In genomic region chr7:90118546-90119177, GRCh38 we compare ENCODE assay signal across 8 cellular contexts. TPM values are rescaled to one million over a fixed set of nuclear protein-coding genes. Genes with fewer than 3 reads are reported as not detected.
DNase-seq lines count a peak whose midpoint lies in the region; FAIRE-seq and TF ChIP-seq lines count a peak whose summit lies in the region.
"Not testable (repeated sequence)": the region's sequence is repeated elsewhere in the genome, so short reads cannot be mapped to it uniquely, and the experiment has no call there.

No MANE protein-coding gene starts in this region.

- H2AFZ ChIP-seq in keratinocyte (ENCODE audit: control insufficient read depth, low read length), result not testable (repeated sequence)
- H2AFZ ChIP-seq in neural progenitor cell (replicated peaks), result peak overlapping the region; percentile 72

- not testable (repeated sequence) for H3K9me3 ChIP-seq in keratinocyte (ENCODE audit: control insufficient read depth, low read depth, low read length); neural progenitor cell (ENCODE audit: low read depth)

- H3K36me3 Mint-ChIP-seq in activated CD4-positive, alpha-beta T cell treated with anti-CD3 and anti-CD28 coated beads, Interleukin-2, amount 10 ng/mL, durations not matched to agents 24 days and 14 days (ENCODE audit: low read depth); brain; neural progenitor cell: not testable (repeated sequence)

- H3K4me1 ChIP-seq in keratinocyte (ENCODE audit: control insufficient read depth, extremely low read depth, insufficient read depth, low read length); neural progenitor cell: not testable (repeated sequence)

- H3K27ac ChIP-seq in keratinocyte (ENCODE audit: control insufficient read depth, insufficient read depth, low read length); neural progenitor cell: not testable (repeated sequence)

- peaks cover 18% of the 10 kb centered on the region for H3K27me3 ChIP-seq in keratinocyte (ENCODE audit: control insufficient read depth, extremely low read depth, insufficient read depth, low read length)
- peaks cover 30% of the 10 kb centered on the region for H3K27me3 ChIP-seq in neural progenitor cell

- dilution Hi-C loops in keratinocyte (cut with MboI; ENCODE audit: extremely low pct_ligation_motif_present, low sequenced_read_pairs), result not testable (repeated sequence)

- intact Hi-C loops in activated CD4-positive, alpha-beta T cell treated with anti-CD3 and anti-CD28 coated beads, Interleukin-2, amount 10 ng/mL, durations not matched to agents 24 days and 14 days (cut with micrococcal nuclease), result not testable (repeated sequence)

- not testable (repeated sequence) for H3K79me2 ChIP-seq in keratinocyte (ENCODE audit: control insufficient read depth, insufficient read depth, low read length); neural progenitor cell (ENCODE audit: low read depth)

- not testable (repeated sequence) for H3K9me3 Mint-ChIP-seq in activated CD4-positive, alpha-beta T cell treated with anti-CD3 and anti-CD28 coated beads, Interleukin-2, amount 10 ng/mL, durations not matched to agents 24 days and 14 days; brain; neural progenitor cell

- not testable (repeated sequence) for H4K20me1 ChIP-seq in keratinocyte (ENCODE audit: control insufficient read depth, extremely low read depth, insufficient read depth, low read length); neural progenitor cell (ENCODE audit: low read depth)

- not testable (repeated sequence) for H3K9me1 ChIP-seq in keratinocyte (ENCODE audit: control insufficient read depth, extremely low read depth, insufficient read depth, low read length)

- H3K4me3 Mint-ChIP-seq in activated CD4-positive, alpha-beta T cell treated with anti-CD3 and anti-CD28 coated beads, Interleukin-2, amount 10 ng/mL, durations not matched to agents 24 days and 14 days, result peak overlapping the region; percentile 71
- H3K4me3 Mint-ChIP-seq in brain (peak overlapping the region; percentile 84 to 87 (median 86)), neural progenitor cell (peak overlapping the region; percentile 84)

- H3K36me3 ChIP-seq in keratinocyte (ENCODE audit: control insufficient read depth in 2 of 2, extremely low read depth in 1 of 2, insufficient read depth in 2 of 2, low read length in 2 of 2); neural progenitor cell: not testable (repeated sequence)

- peaks cover 29% of the 10 kb centered on the region for H3K27me3 Mint-ChIP-seq in activated CD4-positive, alpha-beta T cell treated with anti-CD3 and anti-CD28 coated beads, Interleukin-2, amount 10 ng/mL, durations not matched to agents 24 days and 14 days
- peaks cover 16% of the 10 kb centered on the region for H3K27me3 Mint-ChIP-seq in brain
- not testable (repeated sequence) for H3K27me3 Mint-ChIP-seq in neural progenitor cell (ENCODE audit: insufficient read depth, low read depth)

- H3K4me1 Mint-ChIP-seq in activated CD4-positive, alpha-beta T cell treated with anti-CD3 and anti-CD28 coated beads, Interleukin-2, amount 10 ng/mL, durations not matched to agents 24 days and 14 days; brain; neural progenitor cell: not testable (repeated sequence)

- not testable (repeated sequence) for H3F3A ChIP-seq in neural progenitor cell (ENCODE audit: low read depth)

- TF ChIP-seq CTCF in AG10803 (conservative IDR thresholded peaks at IDR 0.05; ENCODE audit: low read length); brain (conservative IDR thresholded peaks at IDR 0.05); keratinocyte (optimal IDR thresholded peaks at IDR 0.05 in 1 of 3, IDR thresholded peaks at IDR 0.05 in 1 of 3, conservative IDR thresholded peaks at IDR 0.05 in 1 of 3; ENCODE audit: extremely low read depth in 1 of 3, insufficient read depth in 2 of 3, low read length in 3 of 3); neural progenitor cell (IDR thresholded peaks at IDR 0.05): not testable (repeated sequence)

- H3K4me2 ChIP-seq in keratinocyte (ENCODE audit: control insufficient read depth, extremely low read depth, insufficient read depth, low read depth, low read length) (peak overlapping the region; percentile 32), neural progenitor cell (peak overlapping the region; percentile 79)

- peak; percentile 6 for DNase-seq in AG10803 (ENCODE audit: low read depth)
- peak; percentile 13 for DNase-seq in M059J (ENCODE audit: low read depth)
- not testable (repeated sequence) for DNase-seq in activated CD4-positive, alpha-beta T cell treated with anti-CD3 and anti-CD28 coated beads, Interleukin-2, amount 10 ng/mL, durations not matched to agents 24 days and 14 days; keratinocyte (ENCODE audit: low read depth, low spot score)
- peak; percentile 14 for DNase-seq in fibroblast of peridontal ligament (ENCODE audit: extremely low read depth)
- peak; percentile 38 for DNase-seq in neural progenitor cell (ENCODE audit: low spot score)
- DNase-seq in stimulated activated CD4-positive, alpha-beta T cell treated with anti-CD3 and anti-CD28 coated beads, Interleukin-4, amount 100 ng/mL, for 1 hour, result peak; percentile 15

- H3K9ac ChIP-seq in keratinocyte (ENCODE audit: control insufficient read depth, extremely low read depth, insufficient read depth, low read length); neural progenitor cell: not testable (repeated sequence)

- not testable (repeated sequence) for H3K27ac Mint-ChIP-seq in activated CD4-positive, alpha-beta T cell treated with anti-CD3 and anti-CD28 coated beads, Interleukin-2, amount 10 ng/mL, durations not matched to agents 24 days and 14 days; neural progenitor cell
- H3K27ac Mint-ChIP-seq in brain, result peak overlapping the region in 4 of 5 experiments; percentile 16 to 94 (median 41)

- not testable (repeated sequence) for FAIRE-seq in keratinocyte (lab: Jason Lieb, UNC)

- H3K4me3 ChIP-seq in AG10803 (ENCODE audit: low read length), result peak overlapping the region; percentile 49
- not testable (repeated sequence) for H3K4me3 ChIP-seq in keratinocyte (ENCODE audit: control insufficient read depth in 2 of 3, extremely low read depth in 1 of 3, insufficient read depth in 2 of 3, low read depth in 1 of 3, low read length in 3 of 3)
- peak overlapping the region; percentile 55 for H3K4me3 ChIP-seq in neural progenitor cell

RNA-seq across cellular contexts. Expression of gene STEAP1, which starts 35.6 kb away (rescaled TPM):
- total RNA-seq in M059J (2014; rRNA removed; shearing (Covaris generic)), result 17.3 and 30.8 TPM in 2 replicates
- total RNA-seq in activated CD4-positive, alpha-beta T cell treated with anti-CD3 and anti-CD28 coated beads, Interleukin-2, amount 10 ng/mL, durations not matched to agents 24 days and 14 days, result 1.1 and 1.4 TPM in 2 replicates
- polyA plus RNA-seq in brain (ENCODE audit: insufficient read depth, low read depth, low replicate concordance) (0.32 TPM), keratinocyte (7.7 to 19.0 TPM (median 16.7 TPM) in 3 replicates)
- 2.9 TPM for polyA plus RNA-seq in keratinocyte (2011; ENCODE audit: low read depth)
- 5.2 and 12.6 TPM in 2 replicates for polyA plus RNA-seq in keratinocyte (2011; cell fraction: cytosol; rRNA removed)
- 11.3 and 19.3 TPM in 2 replicates for polyA plus RNA-seq in keratinocyte (2011; cell fraction: nucleus; rRNA removed)
- 3.0 and 12.4 TPM in 2 replicates for polyA plus RNA-seq in keratinocyte (2012; ENCODE audit: low replicate concordance)
- 1.5 to 5.3 TPM (median 2.1 TPM) in 3 replicates for polyA minus RNA-seq in keratinocyte
- not detected for polyA minus RNA-seq in keratinocyte (2011; cell fraction: cytosol; rRNA and poly(A)+ RNA removed)
- 1.6 and 3.6 TPM in 2 replicates for polyA minus RNA-seq in keratinocyte (2011; cell fraction: nucleus; rRNA and poly(A)+ RNA removed)
- total RNA-seq in neural progenitor cell (ENCODE audit: low replicate concordance), result 1.5 and 2.3 TPM in 2 replicates
